16 cellular contexts compared by ENCODE assay signal in genomic region chr2:65358690-65359400, GRCh38.
DNase-seq lines count a peak whose midpoint lies in the region; ATAC-seq and TF ChIP-seq lines count a peak whose summit lies in the region.
"Had no signal": no experiment of that assay in that cellular context is flagged by ENCODE, and none has a peak within 500 bp of the region (broad histone marks: within the 10 kb centered on the region; RNA-seq: fewer than 3 reads in every experiment).

No MANE protein-coding gene starts in this region.

- peak overlapping the region; percentile 90 for H3K27ac Mint-ChIP-seq in HFFc6

- TF ChIP-seq CTCF in HFFc6 (IDR thresholded peaks at IDR 0.05) (no peak), lower lobe of right lung (IDR thresholded peaks at IDR 0.05) (no peak), coronary artery (IDR thresholded peaks at IDR 0.05) (no peak)

- H3K4me3 ChIP-seq in ACC112 (ENCODE audit: low read depth, low read length) = no peak overlapping the region
- no peak overlapping the region for H3K4me3 ChIP-seq in lower lobe of right lung
- no peak overlapping the region for H3K4me3 ChIP-seq in coronary artery
- H3K4me3 ChIP-seq: adrenal gland, colonic mucosa, thyroid gland had no signal

- peaks cover 81% of the 10 kb centered on the region for H3K4me1 Mint-ChIP-seq in HFFc6 (ENCODE audit: low read depth)

- H3K4me1 ChIP-seq in ACC112 (ENCODE audit: control insufficient read depth, insufficient read depth, low read length, unreplicated experiment) = peaks cover 47% of the 10 kb centered on the region
- H3K4me1 ChIP-seq in lower lobe of right lung = peaks cover 34% of the 10 kb centered on the region

- H3K9me3 Mint-ChIP-seq in HFFc6 = no peaks in the 10 kb centered on the region
- H3K9me3 Mint-ChIP-seq: activated T-cell treated with anti-CD3 and anti-CD28 coated beads, Interleukin-2, amount 50 U/mL, for 4 hours had no signal

- H3K27me3 Mint-ChIP-seq in HFFc6 (ENCODE audit: insufficient read depth) = peaks cover 2% of the 10 kb centered on the region; the same call in 1 of the 2 replicates

- H3K36me3 ChIP-seq in ACC112 (ENCODE audit: insufficient read depth, low read length) (no peaks in the 10 kb centered on the region), lower lobe of right lung (no peaks in the 10 kb centered on the region)
- H3K36me3 ChIP-seq: adrenal gland, colonic mucosa, thyroid gland had no signal

- H3K27ac ChIP-seq in ACC112 (ENCODE audit: low read depth, low read length) (peak overlapping the region; percentile 59), lower lobe of right lung (no peak overlapping the region), coronary artery (no peak overlapping the region)
- H3K27ac ChIP-seq: thyroid gland had no signal

- H2AFZ ChIP-seq in ACC112 (ENCODE audit: low read length, unreplicated experiment) = no peak overlapping the region

- peak; percentile 41 to 67 for ATAC-seq in lower lobe of right lung

- no peaks in the 10 kb centered on the region for H3K9me3 ChIP-seq in lower lobe of right lung
- H3K9me3 ChIP-seq: adrenal gland, colonic mucosa, thyroid gland had no signal

- DNase-seq in HFFc6 (no peak), RPMI7951 (ENCODE audit: low read depth) (peak; percentile 62), lower lobe of right lung (no peak), coronary artery (ENCODE audit: low spot score) (no peak), NCI-H69 (lab: John Stamatoyannopoulos, UW) (no peak), GOT3 (lab: John Stamatoyannopoulos, UW) (no peak), NCI-H82 (lab: John Stamatoyannopoulos, UW) (no peak)
- DNase-seq: activated CD4-positive, alpha-beta T cell treated with anti-CD3 and anti-CD28 coated beads for 1 hour; activated T-cell treated with anti-CD3 and anti-CD28 coated beads, Interleukin-2, amount 50 U/mL, for 4 hours; colonic mucosa; DMS153; NCI-H2029; NCI-H774; thyroid gland had no signal

- H3K4me3 Mint-ChIP-seq in HFFc6 = peak overlapping the region; percentile 69
- H3K4me3 Mint-ChIP-seq: activated T-cell treated with anti-CD3 and anti-CD28 coated beads, Interleukin-2, amount 50 U/mL, for 4 hours had no signal

- intact Hi-C loops in lower lobe of right lung (cut with DNase I) = no loop called here

- H3K27me3 ChIP-seq in ACC112 (ENCODE audit: insufficient read depth, low read length) = no peaks in the 10 kb centered on the region
- no peaks in the 10 kb centered on the region for H3K27me3 ChIP-seq in lower lobe of right lung (ENCODE audit: low read depth)
- H3K27me3 ChIP-seq: adrenal gland, colonic mucosa, thyroid gland had no signal

- H3K79me2 ChIP-seq in ACC112 (ENCODE audit: control insufficient read depth, insufficient read depth, low read length, unreplicated experiment) = peaks cover 82% of the 10 kb centered on the region

- H3K36me3 Mint-ChIP-seq in HFFc6 (ENCODE audit: low read depth) = peaks cover 1% of the 10 kb centered on the region; the same call in 1 of the 2 replicates
